Comparison of ENCODE assay signal across 1 cellular context in the genomic region with DNA sequence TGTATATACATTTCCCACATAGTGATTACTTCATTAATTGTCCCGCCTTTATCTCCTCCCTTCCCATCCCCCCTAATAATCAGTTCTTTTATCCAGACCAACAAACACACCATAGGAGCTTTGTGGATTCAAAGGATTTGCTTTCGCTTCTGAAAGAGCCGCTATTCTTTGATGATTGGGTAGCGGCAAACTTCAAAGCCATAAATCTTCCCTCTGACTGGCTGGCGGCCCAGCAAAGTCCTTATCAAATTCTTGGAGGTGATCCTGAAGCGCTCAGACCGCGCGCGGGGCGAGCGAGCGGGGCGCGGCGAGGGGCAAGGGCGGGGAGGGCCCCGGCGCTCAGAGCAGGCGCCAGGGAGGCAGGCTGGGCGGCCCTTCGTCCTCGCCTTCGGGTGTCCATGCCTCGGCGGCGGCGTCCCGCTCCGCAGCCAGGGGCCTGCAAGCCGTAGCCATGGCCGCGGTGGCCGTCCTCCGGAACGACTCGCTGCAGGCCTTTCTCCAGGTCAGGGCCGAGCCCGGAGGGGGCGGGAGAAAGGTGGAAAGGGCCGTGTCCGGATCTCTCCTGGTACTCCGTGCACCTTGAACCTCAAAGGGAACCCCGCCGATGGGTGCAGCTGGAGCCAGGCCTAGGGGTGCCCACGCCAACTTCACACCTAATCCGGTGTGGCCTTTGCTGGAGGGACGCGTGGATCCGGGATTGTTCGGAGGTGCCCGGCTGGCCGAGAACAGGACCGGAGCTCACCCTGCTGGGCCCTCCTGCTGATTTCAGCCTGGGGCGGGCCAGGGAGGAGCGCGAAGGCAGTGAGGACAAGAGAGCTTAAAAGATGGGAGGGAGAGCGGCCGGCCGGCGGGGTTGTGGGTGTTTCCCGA.
TF ChIP-seq lines count a peak whose summit lies in the region.

Gene SP5, plus strand, starts transcription at position 276 of the 870 bp plus-strand sequence. Its CDS starts 176 bp downstream, at position 452.

TF ChIP-seq in K562, 482 proteins besides CTCF, POLR2A, EP300 and RAD21 (continued from another document):
- TF ChIP-seq ARID2 (IDR thresholded peaks at IDR 0.05): no peak
- no peak for TF ChIP-seq SREBF1 (IDR thresholded peaks at IDR 0.05; ENCODE audit: borderline replicate concordance, low read depth, low read length)
- peak; percentile 93 for TF ChIP-seq HMGN3 (IDR thresholded peaks at IDR 0.05; ENCODE audit: borderline replicate concordance, extremely low read depth, insufficient read length, low read depth, low read length)
- no peak for TF ChIP-seq ZBTB43 (CRISPR knock-in tag; IDR thresholded peaks at IDR 0.05)
- 0 out of 2 replicates have a peak, but pooled peaks have one; percentile 45 for TF ChIP-seq FOXM1 (IDR thresholded peaks at IDR 0.05; ENCODE audit: low read depth)
- TF ChIP-seq FOXM1 (CRISPR knock-in tag; IDR thresholded peaks at IDR 0.05; ENCODE audit: low read depth): no peak
- peak; percentile 30; the same call in 1 of the 2 replicates for TF ChIP-seq ATF7 (IDR thresholded peaks at IDR 0.05)
- 0 out of 2 replicates have a peak, but pooled peaks have one; percentile 49 for TF ChIP-seq EP400 (IDR thresholded peaks at IDR 0.05)
- 0 out of 2 replicates have a peak, but pooled peaks have one; percentile 25 for TF ChIP-seq ZNF197 (CRISPR knock-in tag; IDR thresholded peaks at IDR 0.05; ENCODE audit: low read depth)
- 0 out of 2 replicates have a peak, but pooled peaks have one; percentile 11 for TF ChIP-seq SP1 (CRISPR knock-in tag; IDR thresholded peaks at IDR 0.05)
- 0 out of 2 replicates have a peak, but pooled peaks have one; percentile 6 for TF ChIP-seq TOE1 (IDR thresholded peaks at IDR 0.05; ENCODE audit: borderline replicate concordance)
- 0 out of 2 replicates have a peak, but pooled peaks have one; percentile 71 for TF ChIP-seq TOE1 (CRISPR knock-in tag; IDR thresholded peaks at IDR 0.05; ENCODE audit: borderline replicate concordance, low read depth)
- TF ChIP-seq TSHZ1 (CRISPR knock-in tag; IDR thresholded peaks at IDR 0.05): no peak
- peak; percentile 85 for TF ChIP-seq RB1 (IDR thresholded peaks at IDR 0.05; ENCODE audit: low read depth)
- 0 out of 2 replicates have a peak, but pooled peaks have one; percentile 3 for TF ChIP-seq TAF7 (tag; IDR thresholded peaks at IDR 0.05)
- TF ChIP-seq GATAD2B (IDR thresholded peaks at IDR 0.05; ENCODE audit: borderline replicate concordance): peak; percentile 81
- TF ChIP-seq CTBP1 (IDR thresholded peaks at IDR 0.05; ENCODE audit: borderline replicate concordance): peak; percentile 78
